In genomic region chr1:148758412-148758811, GRCh38 we compare ENCODE assay signal across 10 cellular contexts. TPM values are rescaled to one million over a fixed set of nuclear protein-coding genes. Genes with fewer than 3 reads are reported as not detected.
DNase-seq lines count a peak whose midpoint lies in the region; ATAC-seq, FAIRE-seq and TF ChIP-seq lines count a peak whose summit lies in the region.
"Not testable (repeated sequence)": the region's sequence is repeated elsewhere in the genome, so short reads cannot be mapped to it uniquely, and the experiment has no call there.
"Had no signal": no experiment of that assay in that cellular context is flagged by ENCODE, and none has a peak within 500 bp of the region (broad histone marks: within the 10 kb centered on the region; RNA-seq: fewer than 3 reads in every experiment).

No MANE protein-coding gene starts in this region.

- POLR2A ChIA-PET in CD8-positive, alpha-beta T cell (lab: Charles Lee) = not testable (repeated sequence)

- not testable (repeated sequence) for H3K27ac ChIP-seq in CD8-positive, alpha-beta T cell (ENCODE audit: low read depth, low read length)

- not testable (repeated sequence) for H3K4me3 Mint-ChIP-seq in CD8-positive, alpha-beta T cell

- not testable (repeated sequence) for TF ChIP-seq CTCF in CD8-positive, alpha-beta T cell (IDR thresholded peaks at IDR 0.05); omental fat pad (IDR thresholded peaks at IDR 0.05)

- H3K4me1 ChIP-seq in CD8-positive, alpha-beta T cell (ENCODE audit: insufficient read depth, low read length) = not testable (repeated sequence)

- H3K36me3 Mint-ChIP-seq in CD8-positive, alpha-beta T cell = not testable (repeated sequence)

- intact Hi-C loops in CD8-positive, alpha-beta T cell (cut with DNase I, micrococcal nuclease) = not testable (repeated sequence)

- ATAC-seq in CD8-positive, alpha-beta T cell = peak; percentile 90
- ATAC-seq in GM19023 (IDR thresholded peaks at IDR 0.05; ENCODE audit: unreplicated experiment) (peak; percentile 94), GM21447 (IDR thresholded peaks at IDR 0.05; ENCODE audit: unreplicated experiment) (peak; percentile 98), HG02840 (IDR thresholded peaks at IDR 0.05; ENCODE audit: low FRiP score, unreplicated experiment) (peak; percentile 94), HG03159 (IDR thresholded peaks at IDR 0.05; ENCODE audit: unreplicated experiment) (peak; percentile 95), esophagus mucosa (peak; percentile 45), omental fat pad (ENCODE audit: low FRiP score) (peak; percentile 31)

- CTCF ChIA-PET in CD8-positive, alpha-beta T cell (lab: Charles Lee) = not testable (repeated sequence)

- not testable (repeated sequence) for H3K36me3 ChIP-seq in CD8-positive, alpha-beta T cell (ENCODE audit: insufficient read depth, low read length)

- DNase-seq in CD8-positive, alpha-beta T cell; RCC 7860 (ENCODE audit: low spot score); omental fat pad (ENCODE audit: low spot score): not testable (repeated sequence)

- not testable (repeated sequence) for H3K27me3 Mint-ChIP-seq in CD8-positive, alpha-beta T cell (ENCODE audit: low read depth)

- not testable (repeated sequence) for H3K27me3 ChIP-seq in CD8-positive, alpha-beta T cell (ENCODE audit: insufficient read depth, low read length)

- not testable (repeated sequence) for H3K27ac Mint-ChIP-seq in CD8-positive, alpha-beta T cell

- not testable (repeated sequence) for H3K9me3 Mint-ChIP-seq in CD8-positive, alpha-beta T cell

- FAIRE-seq in RCC 7860 (lab: Jason Lieb, UNC) = peak; percentile 96

- H3K9me3 ChIP-seq in CD8-positive, alpha-beta T cell (ENCODE audit: low read length) = not testable (repeated sequence)

- not testable (repeated sequence) for H3K4me3 ChIP-seq in CD8-positive, alpha-beta T cell (ENCODE audit: low read depth, low read length)

- H3K4me1 Mint-ChIP-seq in CD8-positive, alpha-beta T cell (ENCODE audit: low read depth) = not testable (repeated sequence)

RNA-seq across cellular contexts. Expression of gene NUDT4B, which starts 9.8 kb away (rescaled TPM):
- not detected for total RNA-seq in CD8-positive, alpha-beta T cell
- not detected for total RNA-seq in esophagus mucosa
- total RNA-seq in omental fat pad = 10 to 100 TPM; 25.1 to 45.4 (median 33.6) TPM
- total RNA-seq: chondrocyte, H9 had no signal

Comparison
In these comparisons a context has a peak if more than half of its experiments do, and no peak if none do; other contexts are left out.
1. ATAC-seq: peak in every context shown above with its lines; median percentile 98 in GM21447; 95 in HG03159; 94 in GM19023; 94 in HG02840; 90 in CD8-positive, alpha-beta T cell; 45 in esophagus mucosa; 31 in omental fat pad.
2. RNA of gene NUDT4B, which starts 9.8 kb away (total RNA-seq): 25.1 to 45.4 TPM in omental fat pad; not detected in CD8-positive, alpha-beta T cell and not detected in esophagus mucosa (single experiment); every median in the first group is over 10 times any median in the second.